In the genomic region with DNA sequence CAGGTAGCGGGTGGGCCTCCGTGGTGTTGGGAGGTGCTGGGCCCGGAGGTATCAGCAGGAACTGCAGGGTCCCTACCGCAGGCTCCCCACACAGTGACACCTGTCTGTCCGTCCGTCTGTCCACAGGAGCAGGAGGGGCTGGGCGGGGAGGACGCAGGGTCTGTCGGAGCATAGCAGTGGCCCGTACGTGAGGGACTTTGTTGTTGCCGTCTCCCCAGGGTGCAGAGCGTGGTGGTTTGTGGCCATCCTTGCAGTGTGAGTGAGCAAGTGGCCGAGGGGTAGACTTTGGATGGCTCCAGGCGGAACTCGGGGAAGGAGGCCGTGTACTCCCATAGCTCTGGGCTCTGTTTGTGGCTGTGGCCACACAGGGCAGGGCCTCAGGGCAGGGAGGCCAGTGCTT, we compare ENCODE assay signal across 21 cellular contexts. TPM values are rescaled to one million over a fixed set of nuclear protein-coding genes. Genes with fewer than 3 reads are reported as not detected.
A peak's percentile ranks its signal among the peaks of the same experiment; 100 is the strongest.
DNase-seq lines count a peak whose midpoint lies in the region; ATAC-seq, FAIRE-seq and TF ChIP-seq lines count a peak whose summit lies in the region.
"Had no signal": no experiment of that assay in that cellular context is flagged by ENCODE, and none has a peak within 500 bp of the region (broad histone marks: within the 10 kb centered on the region; RNA-seq: fewer than 3 reads in every experiment).

No MANE protein-coding gene starts in this region.

- H3K36me3 ChIP-seq in CD8-positive, alpha-beta memory T cell (ENCODE audit: insufficient read depth, low read length): no peaks in the 10 kb centered on the region
- H3K36me3 ChIP-seq in kidney (ENCODE audit: control insufficient read depth in 1 of 2, insufficient read depth in 2 of 2, low read length in 2 of 2) (no peaks in the 10 kb centered on the region), skeletal muscle tissue (ENCODE audit: control insufficient read depth in 3 of 3, insufficient read depth in 3 of 3, low read length in 3 of 3) (peaks cover 0 to 4% (median 0%) of the 10 kb centered on the region in 3 donors)
- H3K36me3 ChIP-seq: uterus had no signal

- H3K4me1 ChIP-seq in CD8-positive, alpha-beta memory T cell (ENCODE audit: insufficient read depth, low read length): peaks cover 49% of the 10 kb centered on the region
- peaks cover 7 to 13% of the 10 kb centered on the region in 2 donors for H3K4me1 ChIP-seq in kidney (ENCODE audit: control insufficient read depth in 1 of 2, insufficient read depth in 1 of 2, low read depth in 1 of 2, low read length in 2 of 2)
- H3K4me1 ChIP-seq in skeletal muscle tissue (ENCODE audit: control insufficient read depth in 3 of 3, insufficient read depth in 3 of 3, low read length in 3 of 3): peaks cover 37 to 59% (median 50%) of the 10 kb centered on the region in 3 donors

- intact Hi-C loops in kidney (cut with DNase I): no loop called here

- H3K4me3 Mint-ChIP-seq in CD8-positive, alpha-beta memory T cell: peak overlapping the region in 2 of 7 donors; percentile 28 to 52
- H3K4me3 Mint-ChIP-seq: T-helper 2 cell treated with Interferon-gamma antibody and Interleukin-4, amounts not matched to agents 5 μg/mL and 100 μg/mL, for 36 hours had no signal

- peaks cover 66 to 83% (median 74%) of the 10 kb centered on the region in 3 donors for H3K4me1 Mint-ChIP-seq in CD8-positive, alpha-beta memory T cell

- H3K27me3 Mint-ChIP-seq in CD8-positive, alpha-beta memory T cell: peaks cover 0 to 2% of the 10 kb centered on the region in 2 donors

- TF ChIP-seq CTCF in RWPE1 (conservative IDR thresholded peaks at IDR 0.05; ENCODE audit: low read depth) (no peak), kidney (IDR thresholded peaks at IDR 0.05; ENCODE audit: borderline replicate concordance, extremely low read depth, insufficient read depth) (no peak)

- DNase-seq in CD8-positive, alpha-beta memory T cell: peak in 1 of 5 donors; percentile 46
- DNase-seq in RWPE1 (ENCODE audit: low spot score): no peak
- peak; percentile 71 for DNase-seq in kidney
- DNase-seq in NCI-H748 treated with DMSO at 0.1 percent for 48 hours (lab: John Stamatoyannopoulos, UW): no peak
- no peak for DNase-seq in HEK293T (ENCODE audit: extremely low spot score)
- DNase-seq: amniotic stem cell, DMS153, mesendoderm, NCI-H1092 treated with DMSO at 0.1 percent for 48 hours, NCI-H2107, NCI-H526 treated with DMSO at 0.1 percent for 48 hours, OCI-M1, stomach, uterus had no signal

- CTCF ChIA-PET in CD8-positive, alpha-beta memory T cell (lab: Charles Lee): no interaction called here
- CTCF ChIA-PET in RWPE1 (lab: Yijun Ruan, JAX) (no interaction called here), HEK293T (lab: Yijun Ruan, JAX) (no interaction called here)

- H3K4me3 ChIP-seq in CD8-positive, alpha-beta memory T cell (ENCODE audit: low read length): no peak overlapping the region
- no peak overlapping the region for H3K4me3 ChIP-seq in kidney (ENCODE audit: low read length in 2 of 2)
- no peak overlapping the region for H3K4me3 ChIP-seq in skeletal muscle tissue (ENCODE audit: low read length in 3 of 3)
- H3K4me3 ChIP-seq: hepatocyte, stomach, uterus had no signal

- no peak overlapping the region for H3K27ac ChIP-seq in CD8-positive, alpha-beta memory T cell (ENCODE audit: low read depth, low read length)
- H3K27ac ChIP-seq in RWPE1: peak overlapping the region; percentile 17
- H3K27ac ChIP-seq in kidney (ENCODE audit: low read depth in 2 of 2, low read length in 2 of 2): no peak overlapping the region
- H3K27ac ChIP-seq in skeletal muscle tissue (ENCODE audit: low read depth, low read length): peak overlapping the region; percentile 7
- H3K27ac ChIP-seq: KMS-11 had no signal

- ATAC-seq in GM21737 (IDR thresholded peaks at IDR 0.05; ENCODE audit: unreplicated experiment): no peak

- no peak for FAIRE-seq in kidney (lab: Jason Lieb, UNC)
- FAIRE-seq: GM12892, keratinocyte had no signal

- peak overlapping the region in 6 of 8 donors; percentile 73 to 91 (median 85) for H3K27ac Mint-ChIP-seq in CD8-positive, alpha-beta memory T cell
- H3K27ac Mint-ChIP-seq: T-helper 2 cell treated with Interferon-gamma antibody and Interleukin-4, amounts not matched to agents 5 μg/mL and 100 μg/mL, for 36 hours had no signal

- H3K9me3 Mint-ChIP-seq in CD8-positive, alpha-beta memory T cell: no peaks in the 10 kb centered on the region
- H3K9me3 Mint-ChIP-seq: T-helper 2 cell treated with Interferon-gamma antibody and Interleukin-4, amounts not matched to agents 5 μg/mL and 100 μg/mL, for 36 hours had no signal

- H3K27me3 ChIP-seq in CD8-positive, alpha-beta memory T cell (ENCODE audit: insufficient read depth, low read length, poor library complexity, severe bottlenecking): no peaks in the 10 kb centered on the region
- no peaks in the 10 kb centered on the region for H3K27me3 ChIP-seq in skeletal muscle tissue (ENCODE audit: control insufficient read depth in 3 of 3, insufficient read depth in 3 of 3, low read length in 3 of 3)
- H3K27me3 ChIP-seq: hepatocyte, stomach, uterus had no signal

- H3K36me3 Mint-ChIP-seq in CD8-positive, alpha-beta memory T cell: peaks cover 0 to 27% (median 4%) of the 10 kb centered on the region in 3 donors

- no peaks in the 10 kb centered on the region for H3K9me3 ChIP-seq in CD8-positive, alpha-beta memory T cell (ENCODE audit: low read length)
- H3K9me3 ChIP-seq in kidney (ENCODE audit: control insufficient read depth in 1 of 2, low read length in 2 of 2) (no peaks in the 10 kb centered on the region), skeletal muscle tissue (ENCODE audit: control insufficient read depth in 3 of 3, low read length in 3 of 3) (no peaks in the 10 kb centered on the region)
- H3K9me3 ChIP-seq: stomach, uterus had no signal

- no peak overlapping the region for H3K9ac ChIP-seq in kidney (ENCODE audit: low read length in 2 of 2)
- peak overlapping the region in 1 of 3 donors; percentile 8 for H3K9ac ChIP-seq in skeletal muscle tissue (ENCODE audit: low read depth in 1 of 3, low read length in 3 of 3)
- H3K9ac ChIP-seq: KMS-11 had no signal

- POLR2A ChIA-PET in CD8-positive, alpha-beta memory T cell (lab: Charles Lee): no interaction called here
- POLR2A ChIA-PET in RWPE1 (lab: Yijun Ruan, JAX; ENCODE audit: low non-redundant PET): no interaction called here
- POLR2A ChIA-PET in HEK293T (lab: Yijun Ruan, JAX): no interaction called here

TF ChIP-seq in HEK293T, 16 proteins besides CTCF, POLR2A, EP300 and RAD21:
- TF ChIP-seq SP1 (IDR thresholded peaks at IDR 0.05) (no peak), FOXA1 (IDR thresholded peaks at IDR 0.05) (no peak), NFRKB (IDR thresholded peaks at IDR 0.05) (no peak), FOXM1 (IDR thresholded peaks at IDR 0.05; ENCODE audit: borderline replicate concordance) (no peak), SUZ12 (IDR thresholded peaks at IDR 0.05) (no peak), CTBP1 (IDR thresholded peaks at IDR 0.05; ENCODE audit: borderline replicate concordance) (no peak)
TF ChIP-seq in HEK293T: peak in this region for 0.

RNA-seq across cellular contexts. Expression of a gene that starts 40.8 kb away (rescaled TPM):
- not detected for total RNA-seq in CD8-positive, alpha-beta memory T cell
- polyA plus RNA-seq in CD8-positive, alpha-beta memory T cell: not detected
- total RNA-seq in kidney: 0.25 TPM
- polyA plus RNA-seq in kidney (ENCODE audit: insufficient read depth, low read depth, low replicate concordance): 0.30 TPM
- not detected for total RNA-seq in skeletal muscle tissue
- total RNA-seq: stomach had no signal

Comparison
In these comparisons a context has a peak if more than half of its experiments do, and no peak if none do; other contexts are left out.
1. H3K27ac ChIP-seq: peak in RWPE1 (single experiment) and skeletal muscle tissue (single experiment); none in CD8-positive, alpha-beta memory T cell (single experiment) and kidney (0 of 2).